8 cellular contexts compared by ENCODE assay signal in the genomic region with DNA sequence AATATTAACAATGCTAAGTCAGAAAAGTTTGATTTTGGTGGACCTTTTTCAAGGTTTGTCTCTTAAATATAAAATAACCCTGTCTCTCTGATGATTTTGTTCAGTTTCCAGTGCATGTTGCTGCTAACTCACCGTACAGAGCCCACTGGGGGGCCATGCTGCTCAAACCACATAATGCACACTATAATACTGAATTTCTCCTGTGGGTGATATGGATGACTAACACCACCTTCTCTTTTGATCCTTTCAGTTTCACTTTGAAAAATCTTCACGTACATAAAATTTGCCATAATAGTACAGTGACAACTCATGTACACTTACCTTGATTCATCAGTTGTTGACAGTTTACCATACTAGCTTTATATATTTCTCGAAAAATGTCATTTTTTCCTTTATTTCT.
DNase-seq lines count a peak whose midpoint lies in the region; ATAC-seq and TF ChIP-seq lines count a peak whose summit lies in the region.

No MANE protein-coding gene starts in this region.

- peak overlapping the region; percentile 85 for H3K27ac Mint-ChIP-seq in activated CD4-positive, alpha-beta T cell treated with anti-CD3 and anti-CD28 coated beads, Interleukin-2, amount 10 ng/mL, durations not matched to agents 7 days and 5 days
- H3K27ac Mint-ChIP-seq in WTC11, result no peak overlapping the region

- CTCF ChIA-PET in activated CD4-positive, alpha-beta T cell treated with anti-CD3 and anti-CD28 coated beads, Interleukin-2, amount 10 ng/mL, durations not matched to agents 7 days and 5 days (lab: Charles Lee), result no interaction called here
- CTCF ChIA-PET in WTC11 (lab: Charles Lee), result no interaction called here

- no peaks in the 10 kb centered on the region for H3K36me3 Mint-ChIP-seq in activated CD4-positive, alpha-beta T cell treated with anti-CD3 and anti-CD28 coated beads, Interleukin-2, amount 10 ng/mL, durations not matched to agents 7 days and 5 days (ENCODE audit: low read depth)
- H3K36me3 Mint-ChIP-seq in WTC11, result no peaks in the 10 kb centered on the region

- POLR2A ChIA-PET in activated CD4-positive, alpha-beta T cell treated with anti-CD3 and anti-CD28 coated beads, Interleukin-2, amount 10 ng/mL, durations not matched to agents 7 days and 5 days (lab: Charles Lee), result no interaction called here
- POLR2A ChIA-PET in WTC11 (lab: Charles Lee), result no interaction called here

- peak overlapping the region; percentile 54 for H3K4me3 Mint-ChIP-seq in activated CD4-positive, alpha-beta T cell treated with anti-CD3 and anti-CD28 coated beads, Interleukin-2, amount 10 ng/mL, durations not matched to agents 7 days and 5 days
- H3K4me3 Mint-ChIP-seq in WTC11, result no peak overlapping the region

- H3K9me3 Mint-ChIP-seq in activated CD4-positive, alpha-beta T cell treated with anti-CD3 and anti-CD28 coated beads, Interleukin-2, amount 10 ng/mL, durations not matched to agents 7 days and 5 days, result no peaks in the 10 kb centered on the region
- peaks cover 5% of the 10 kb centered on the region; the same call in 1 of the 2 replicates for H3K9me3 Mint-ChIP-seq in WTC11

- DNase-seq in activated CD4-positive, alpha-beta T cell treated with anti-CD3 and anti-CD28 coated beads, Interleukin-2, amount 10 ng/mL, durations not matched to agents 7 days and 5 days, result peak; percentile 10
- DNase-seq in WTC11 (ENCODE audit: low spot score) (no peak), NCI-H524 (lab: John Stamatoyannopoulos, UW) (no peak), NCI-H2227 treated with DMSO at 0.1 percent for 48 hours (lab: John Stamatoyannopoulos, UW) (no peak), iPS-NIHi7 (ENCODE audit: extremely low spot score) (no peak)

- peaks cover 14% of the 10 kb centered on the region for H3K4me1 ChIP-seq in skeletal muscle satellite cell (ENCODE audit: control insufficient read depth, insufficient read depth, low read length)

- no peak for TF ChIP-seq CTCF in WTC11 (IDR thresholded peaks at IDR 0.05)

- H3K27me3 ChIP-seq in skeletal muscle satellite cell (ENCODE audit: control insufficient read depth, insufficient read depth, low read length), result no peaks in the 10 kb centered on the region

- H3K27me3 Mint-ChIP-seq in activated CD4-positive, alpha-beta T cell treated with anti-CD3 and anti-CD28 coated beads, Interleukin-2, amount 10 ng/mL, durations not matched to agents 7 days and 5 days, result peaks cover 2% of the 10 kb centered on the region
- no peaks in the 10 kb centered on the region; the same call in 1 of the 2 replicates for H3K27me3 Mint-ChIP-seq in WTC11 (ENCODE audit: low read depth)

- no peak overlapping the region for H3K9ac ChIP-seq in skeletal muscle satellite cell (ENCODE audit: low read depth, low read length)

- ATAC-seq in GM19025 (IDR thresholded peaks at IDR 0.05; ENCODE audit: low read depth, unreplicated experiment) (peak; percentile 65), HG02970 (IDR thresholded peaks at IDR 0.05; ENCODE audit: low FRiP score, unreplicated experiment) (peak; percentile 75), WTC11 (no peak)

- H3K36me3 ChIP-seq in skeletal muscle satellite cell (ENCODE audit: insufficient read depth, low read length), result no peaks in the 10 kb centered on the region

- peak overlapping the region; percentile 42 for H3K4me2 ChIP-seq in skeletal muscle satellite cell (ENCODE audit: low read length)

- H3K9me3 ChIP-seq in skeletal muscle satellite cell (replicated peaks; ENCODE audit: low read length), result no peaks in the 10 kb centered on the region

- H3K4me3 ChIP-seq in skeletal muscle satellite cell (ENCODE audit: low read length), result no peak overlapping the region

- peaks cover 11% of the 10 kb centered on the region for H3K4me1 Mint-ChIP-seq in activated CD4-positive, alpha-beta T cell treated with anti-CD3 and anti-CD28 coated beads, Interleukin-2, amount 10 ng/mL, durations not matched to agents 7 days and 5 days
- H3K4me1 Mint-ChIP-seq in WTC11, result peaks cover 5% of the 10 kb centered on the region

TF ChIP-seq in WTC11, 78 proteins besides CTCF, POLR2A, EP300 and RAD21 (continues in another document):
- TF ChIP-seq, protein P1, sequence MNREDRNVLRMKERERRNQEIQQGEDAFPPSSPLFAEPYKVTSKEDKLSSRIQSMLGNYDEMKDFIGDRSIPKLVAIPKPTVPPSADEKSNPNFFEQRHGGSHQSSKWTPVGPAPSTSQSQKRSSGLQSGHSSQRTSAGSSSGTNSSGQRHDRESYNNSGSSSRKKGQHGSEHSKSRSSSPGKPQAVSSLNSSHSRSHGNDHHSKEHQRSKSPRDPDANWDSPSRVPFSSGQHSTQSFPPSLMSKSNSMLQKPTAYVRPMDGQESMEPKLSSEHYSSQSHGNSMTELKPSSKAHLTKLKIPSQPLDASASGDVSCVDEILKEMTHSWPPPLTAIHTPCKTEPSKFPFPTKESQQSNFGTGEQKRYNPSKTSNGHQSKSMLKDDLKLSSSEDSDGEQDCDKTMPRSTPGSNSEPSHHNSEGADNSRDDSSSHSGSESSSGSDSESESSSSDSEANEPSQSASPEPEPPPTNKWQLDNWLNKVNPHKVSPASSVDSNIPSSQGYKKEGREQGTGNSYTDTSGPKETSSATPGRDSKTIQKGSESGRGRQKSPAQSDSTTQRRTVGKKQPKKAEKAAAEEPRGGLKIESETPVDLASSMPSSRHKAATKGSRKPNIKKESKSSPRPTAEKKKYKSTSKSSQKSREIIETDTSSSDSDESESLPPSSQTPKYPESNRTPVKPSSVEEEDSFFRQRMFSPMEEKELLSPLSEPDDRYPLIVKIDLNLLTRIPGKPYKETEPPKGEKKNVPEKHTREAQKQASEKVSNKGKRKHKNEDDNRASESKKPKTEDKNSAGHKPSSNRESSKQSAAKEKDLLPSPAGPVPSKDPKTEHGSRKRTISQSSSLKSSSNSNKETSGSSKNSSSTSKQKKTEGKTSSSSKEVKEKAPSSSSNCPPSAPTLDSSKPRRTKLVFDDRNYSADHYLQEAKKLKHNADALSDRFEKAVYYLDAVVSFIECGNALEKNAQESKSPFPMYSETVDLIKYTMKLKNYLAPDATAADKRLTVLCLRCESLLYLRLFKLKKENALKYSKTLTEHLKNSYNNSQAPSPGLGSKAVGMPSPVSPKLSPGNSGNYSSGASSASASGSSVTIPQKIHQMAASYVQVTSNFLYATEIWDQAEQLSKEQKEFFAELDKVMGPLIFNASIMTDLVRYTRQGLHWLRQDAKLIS (CRISPR knock-in tag; IDR thresholded peaks at IDR 0.05; ENCODE audit: borderline replicate concordance), result no peak
- TF ChIP-seq, protein P2, sequence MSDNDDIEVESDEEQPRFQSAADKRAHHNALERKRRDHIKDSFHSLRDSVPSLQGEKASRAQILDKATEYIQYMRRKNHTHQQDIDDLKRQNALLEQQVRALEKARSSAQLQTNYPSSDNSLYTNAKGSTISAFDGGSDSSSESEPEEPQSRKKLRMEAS (CRISPR knock-in tag; IDR thresholded peaks at IDR 0.05), result no peak
- TF ChIP-seq SMAD4 (CRISPR knock-in tag; IDR thresholded peaks at IDR 0.05), result no peak
- TF ChIP-seq, protein P3, sequence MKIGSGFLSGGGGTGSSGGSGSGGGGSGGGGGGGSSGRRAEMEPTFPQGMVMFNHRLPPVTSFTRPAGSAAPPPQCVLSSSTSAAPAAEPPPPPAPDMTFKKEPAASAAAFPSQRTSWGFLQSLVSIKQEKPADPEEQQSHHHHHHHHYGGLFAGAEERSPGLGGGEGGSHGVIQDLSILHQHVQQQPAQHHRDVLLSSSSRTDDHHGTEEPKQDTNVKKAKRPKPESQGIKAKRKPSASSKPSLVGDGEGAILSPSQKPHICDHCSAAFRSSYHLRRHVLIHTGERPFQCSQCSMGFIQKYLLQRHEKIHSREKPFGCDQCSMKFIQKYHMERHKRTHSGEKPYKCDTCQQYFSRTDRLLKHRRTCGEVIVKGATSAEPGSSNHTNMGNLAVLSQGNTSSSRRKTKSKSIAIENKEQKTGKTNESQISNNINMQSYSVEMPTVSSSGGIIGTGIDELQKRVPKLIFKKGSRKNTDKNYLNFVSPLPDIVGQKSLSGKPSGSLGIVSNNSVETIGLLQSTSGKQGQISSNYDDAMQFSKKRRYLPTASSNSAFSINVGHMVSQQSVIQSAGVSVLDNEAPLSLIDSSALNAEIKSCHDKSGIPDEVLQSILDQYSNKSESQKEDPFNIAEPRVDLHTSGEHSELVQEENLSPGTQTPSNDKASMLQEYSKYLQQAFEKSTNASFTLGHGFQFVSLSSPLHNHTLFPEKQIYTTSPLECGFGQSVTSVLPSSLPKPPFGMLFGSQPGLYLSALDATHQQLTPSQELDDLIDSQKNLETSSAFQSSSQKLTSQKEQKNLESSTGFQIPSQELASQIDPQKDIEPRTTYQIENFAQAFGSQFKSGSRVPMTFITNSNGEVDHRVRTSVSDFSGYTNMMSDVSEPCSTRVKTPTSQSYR (CRISPR knock-in tag; IDR thresholded peaks at IDR 0.05), result no peak
- TF ChIP-seq, protein P4, sequence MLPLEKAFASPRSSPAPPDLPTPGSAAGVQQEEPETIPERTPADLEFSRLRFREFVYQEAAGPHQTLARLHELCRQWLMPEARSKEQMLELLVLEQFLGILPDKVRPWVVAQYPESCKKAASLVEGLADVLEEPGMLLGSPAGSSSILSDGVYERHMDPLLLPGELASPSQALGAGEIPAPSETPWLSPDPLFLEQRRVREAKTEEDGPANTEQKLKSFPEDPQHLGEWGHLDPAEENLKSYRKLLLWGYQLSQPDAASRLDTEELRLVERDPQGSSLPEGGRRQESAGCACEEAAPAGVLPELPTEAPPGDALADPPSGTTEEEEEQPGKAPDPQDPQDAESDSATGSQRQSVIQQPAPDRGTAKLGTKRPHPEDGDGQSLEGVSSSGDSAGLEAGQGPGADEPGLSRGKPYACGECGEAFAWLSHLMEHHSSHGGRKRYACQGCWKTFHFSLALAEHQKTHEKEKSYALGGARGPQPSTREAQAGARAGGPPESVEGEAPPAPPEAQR (CRISPR knock-in tag; IDR thresholded peaks at IDR 0.05), result no peak
- no peak for TF ChIP-seq NFYB (CRISPR knock-in tag; conservative IDR thresholded peaks at IDR 0.05; ENCODE audit: low read depth)
- TF ChIP-seq ESRRA (CRISPR knock-in tag; IDR thresholded peaks at IDR 0.05; ENCODE audit: borderline replicate concordance), result no peak
- TF ChIP-seq, protein P5, sequence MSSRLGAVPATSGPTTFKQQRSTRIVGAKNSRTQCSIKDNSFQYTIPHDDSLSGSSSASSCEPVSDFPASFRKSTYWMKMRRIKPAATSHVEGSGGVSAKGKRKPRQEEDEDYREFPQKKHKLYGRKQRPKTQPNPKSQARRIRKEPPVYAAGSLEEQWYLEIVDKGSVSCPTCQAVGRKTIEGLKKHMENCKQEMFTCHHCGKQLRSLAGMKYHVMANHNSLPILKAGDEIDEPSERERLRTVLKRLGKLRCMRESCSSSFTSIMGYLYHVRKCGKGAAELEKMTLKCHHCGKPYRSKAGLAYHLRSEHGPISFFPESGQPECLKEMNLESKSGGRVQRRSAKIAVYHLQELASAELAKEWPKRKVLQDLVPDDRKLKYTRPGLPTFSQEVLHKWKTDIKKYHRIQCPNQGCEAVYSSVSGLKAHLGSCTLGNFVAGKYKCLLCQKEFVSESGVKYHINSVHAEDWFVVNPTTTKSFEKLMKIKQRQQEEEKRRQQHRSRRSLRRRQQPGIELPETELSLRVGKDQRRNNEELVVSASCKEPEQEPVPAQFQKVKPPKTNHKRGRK (CRISPR knock-in tag; IDR thresholded peaks at IDR 0.05; ENCODE audit: borderline replicate concordance), result no peak
- no peak for TF ChIP-seq FOXK1 (CRISPR knock-in tag; IDR thresholded peaks at IDR 0.05)
- TF ChIP-seq NFE2L1 (CRISPR knock-in tag; IDR thresholded peaks at IDR 0.05), result no peak
